ENCODE assay signal across 18 cellular contexts in the genomic region with DNA sequence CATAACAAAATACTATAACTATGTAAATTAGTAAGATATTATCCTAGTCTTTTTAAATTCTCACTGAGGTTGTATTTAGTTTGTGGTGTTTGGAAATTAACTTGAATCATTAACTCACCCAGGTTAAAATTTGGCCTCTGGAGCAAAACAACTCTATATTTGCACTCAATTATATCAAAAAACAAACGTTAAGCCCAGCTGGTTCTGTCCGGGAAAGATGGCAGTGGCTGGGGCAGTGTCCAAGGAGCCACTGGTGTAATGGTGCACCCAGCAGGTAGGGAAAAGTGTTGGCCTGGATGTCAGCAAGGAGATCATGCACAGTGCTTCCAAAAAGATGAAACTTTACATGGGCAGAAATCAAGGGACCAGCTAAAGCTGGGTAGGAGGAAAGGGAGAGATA.
"Had no signal": no experiment of that assay in that cellular context is flagged by ENCODE, and none has a peak within 500 bp of the region (broad histone marks: within the 10 kb centered on the region; RNA-seq: fewer than 3 reads in every experiment).

No MANE protein-coding gene starts in this region.

- H3K9me3 Mint-ChIP-seq: activated CD4-positive, alpha-beta T cell treated with anti-CD3 and anti-CD28 coated beads, Interleukin-2, amount 10 ng/mL, durations not matched to agents 7 days and 5 days; activated naive CD4-positive, alpha-beta T cell treated with anti-CD3 and anti-CD28 coated beads, Interleukin-2, amount 10 ng/mL, durations not matched to agents 7 days and 5 days; T-helper 1 cell treated with Interleukin-12 subunit alpha and Interleukin-12 subunit beta and Interleukin-4 antibody, amounts not matched to agents 30 μg/mL and 1 μg/mL, for 36 hours had no signal

- ATAC-seq: activated T-cell treated with anti-CD3 and anti-CD28 coated beads, Interleukin-2, amount 50 U/mL, for 4 hours; PC-3 had no signal

- H3K36me3 Mint-ChIP-seq: activated CD4-positive, alpha-beta memory T cell treated with anti-CD3 and anti-CD28 coated beads for 36 hours; activated naive CD4-positive, alpha-beta T cell treated with anti-CD3 and anti-CD28 coated beads, Interleukin-2, amount 10 ng/mL, durations not matched to agents 7 days and 5 days; activated naive CD8-positive, alpha-beta T cell treated with anti-CD3 and anti-CD28 coated beads for 36 hours had no signal

- H3K4me3 Mint-ChIP-seq: activated B cell treated with CpG ODN at 0.5 μM for 24 hours; activated CD4-positive, alpha-beta memory T cell treated with anti-CD3 and anti-CD28 coated beads for 36 hours; activated CD4-positive, alpha-beta T cell treated with anti-CD3 and anti-CD28 coated beads, Interleukin-2, amount 10 ng/mL, durations not matched to agents 7 days and 5 days; activated naive CD4-positive, alpha-beta T cell treated with anti-CD3 and anti-CD28 coated beads, Interleukin-2, amount 10 ng/mL, durations not matched to agents 7 days and 5 days; activated naive CD8-positive, alpha-beta T cell treated with anti-CD3 and anti-CD28 coated beads for 36 hours; activated T-cell treated with anti-CD3 and anti-CD28 coated beads, Interleukin-2, amount 50 U/mL, for 4 hours; T-helper 1 cell treated with Interleukin-12 subunit alpha and Interleukin-12 subunit beta and Interleukin-4 antibody, amounts not matched to agents 30 μg/mL and 1 μg/mL, for 36 hours had no signal

- H3K4me1 Mint-ChIP-seq: activated B cell treated with CpG ODN at 0.5 μM for 24 hours; activated CD4-positive, alpha-beta T cell treated with anti-CD3 and anti-CD28 coated beads, Interleukin-2, amount 10 ng/mL, durations not matched to agents 7 days and 5 days; activated naive CD4-positive, alpha-beta T cell treated with anti-CD3 and anti-CD28 coated beads, Interleukin-2, amount 10 ng/mL, durations not matched to agents 7 days and 5 days; activated naive CD8-positive, alpha-beta T cell treated with anti-CD3 and anti-CD28 coated beads for 36 hours had no signal

- H3K27ac Mint-ChIP-seq: activated B cell treated with CpG ODN at 0.5 μM for 24 hours; activated CD4-positive, alpha-beta memory T cell treated with anti-CD3 and anti-CD28 coated beads for 36 hours; activated CD4-positive, alpha-beta T cell treated with anti-CD3 and anti-CD28 coated beads, Interleukin-2, amount 10 ng/mL, durations not matched to agents 7 days and 5 days; activated naive CD4-positive, alpha-beta T cell treated with anti-CD3 and anti-CD28 coated beads, Interleukin-2, amount 10 ng/mL, durations not matched to agents 7 days and 5 days; activated naive CD8-positive, alpha-beta T cell treated with anti-CD3 and anti-CD28 coated beads for 36 hours; T-helper 1 cell treated with Interleukin-12 subunit alpha and Interleukin-12 subunit beta and Interleukin-4 antibody, amounts not matched to agents 30 μg/mL and 1 μg/mL, for 36 hours had no signal

- FAIRE-seq: TTC549 had no signal

- DNase-seq: activated B cell treated with CpG ODN at 0.5 μM for 24 hours; activated CD4-positive, alpha-beta memory T cell treated with anti-CD3 and anti-CD28 coated beads for 36 hours; activated CD4-positive, alpha-beta T cell treated with anti-CD3 and anti-CD28 coated beads, Interleukin-2, amount 10 ng/mL, durations not matched to agents 7 days and 5 days; activated CD8-positive, alpha-beta memory T cell treated with anti-CD3 and anti-CD28 coated beads for 24 hours; activated gamma-delta T cell; activated naive CD4-positive, alpha-beta T cell treated with anti-CD3 and anti-CD28 coated beads, Interleukin-2, amount 10 ng/mL, durations not matched to agents 7 days and 5 days; activated naive CD8-positive, alpha-beta T cell treated with anti-CD3 and anti-CD28 coated beads for 36 hours; activated T-cell treated with anti-CD3 and anti-CD28 coated beads, Interleukin-2, amount 50 U/mL, for 4 hours; caudate nucleus; Kasumi-1; KBM-7; NCI-H1048; NCI-H1694; NCI-H2029 treated with DMSO at 0.1 percent for 48 hours; SHP77 treated with DMSO at 0.1 percent for 48 hours had no signal

- H3K27me3 Mint-ChIP-seq: activated B cell treated with CpG ODN at 0.5 μM for 24 hours; activated CD4-positive, alpha-beta memory T cell treated with anti-CD3 and anti-CD28 coated beads for 36 hours; activated naive CD4-positive, alpha-beta T cell treated with anti-CD3 and anti-CD28 coated beads, Interleukin-2, amount 10 ng/mL, durations not matched to agents 7 days and 5 days; activated naive CD8-positive, alpha-beta T cell treated with anti-CD3 and anti-CD28 coated beads for 36 hours had no signal
